ENCODE assay signal across 1 cellular context in the genomic region with DNA sequence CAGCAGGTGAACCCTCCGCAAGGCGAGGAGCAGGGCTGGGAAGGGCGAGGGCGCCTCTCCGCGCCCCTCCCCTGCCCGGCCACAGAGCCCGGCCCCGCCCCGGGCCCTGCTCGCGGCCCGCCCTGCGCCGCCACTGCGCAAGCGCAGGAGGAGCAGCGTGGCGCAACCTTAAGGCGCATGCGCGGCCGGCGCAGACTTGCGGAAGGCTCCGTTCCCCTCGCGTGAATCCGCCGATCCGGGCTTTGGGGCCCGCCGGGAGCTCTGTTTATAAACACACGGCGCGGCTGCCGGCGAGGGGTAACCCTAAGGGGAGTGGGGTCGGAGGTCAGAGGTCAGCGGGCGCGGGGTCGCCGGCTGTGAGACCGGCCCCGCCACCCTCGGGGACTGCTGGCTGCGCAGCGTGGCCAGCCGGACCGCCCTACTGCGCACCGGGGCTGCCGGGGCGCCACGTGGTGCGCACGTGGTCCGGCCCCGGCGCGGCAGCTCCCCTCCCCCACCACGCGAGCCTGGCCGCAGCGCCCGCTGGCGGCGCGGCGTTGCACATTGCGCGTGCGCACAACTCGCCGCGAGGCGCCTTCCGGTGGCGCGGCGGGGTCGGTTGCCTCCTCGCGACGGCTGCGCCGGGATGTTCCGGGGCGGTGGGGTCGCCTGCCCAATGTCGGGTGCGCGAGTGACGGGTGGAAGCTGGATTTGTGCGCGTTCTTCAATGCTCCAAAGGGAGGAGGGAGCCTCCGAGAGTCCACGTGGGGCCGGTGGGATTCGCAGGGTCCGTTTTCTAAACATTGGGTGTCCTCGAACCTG.
TF ChIP-seq lines count a peak whose summit lies in the region.

No MANE protein-coding gene starts in this region.

TF ChIP-seq in GM12878, 131 proteins besides CTCF, POLR2A, EP300 and RAD21 (continued from another document and continues in another):
- TF ChIP-seq, protein P1, sequence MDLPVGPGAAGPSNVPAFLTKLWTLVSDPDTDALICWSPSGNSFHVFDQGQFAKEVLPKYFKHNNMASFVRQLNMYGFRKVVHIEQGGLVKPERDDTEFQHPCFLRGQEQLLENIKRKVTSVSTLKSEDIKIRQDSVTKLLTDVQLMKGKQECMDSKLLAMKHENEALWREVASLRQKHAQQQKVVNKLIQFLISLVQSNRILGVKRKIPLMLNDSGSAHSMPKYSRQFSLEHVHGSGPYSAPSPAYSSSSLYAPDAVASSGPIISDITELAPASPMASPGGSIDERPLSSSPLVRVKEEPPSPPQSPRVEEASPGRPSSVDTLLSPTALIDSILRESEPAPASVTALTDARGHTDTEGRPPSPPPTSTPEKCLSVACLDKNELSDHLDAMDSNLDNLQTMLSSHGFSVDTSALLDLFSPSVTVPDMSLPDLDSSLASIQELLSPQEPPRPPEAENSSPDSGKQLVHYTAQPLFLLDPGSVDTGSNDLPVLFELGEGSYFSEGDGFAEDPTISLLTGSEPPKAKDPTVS (IDR thresholded peaks at IDR 0.05; ENCODE audit: low read depth, low read length), result peak; percentile 48; the same call in 1 of the 2 replicates
- TF ChIP-seq KLF5 (IDR thresholded peaks at IDR 0.05; ENCODE audit: partially characterized antibody) (peak; percentile 97), CEBPZ (IDR thresholded peaks at IDR 0.05; ENCODE audit: low read depth, low read length) (no peak), CREB1 (IDR thresholded peaks at IDR 0.05; ENCODE audit: low read depth) (peak; percentile 18; the same call in 1 of the 2 replicates), GATAD2B (conservative IDR thresholded peaks at IDR 0.05; ENCODE audit: low read depth) (peak; percentile 99), BCL3 (IDR thresholded peaks at IDR 0.05; ENCODE audit: borderline replicate concordance, insufficient read depth, low read depth, low read length, poor library complexity, severe bottlenecking) (peak; percentile 47), SIN3A (IDR thresholded peaks at IDR 0.05; ENCODE audit: low read depth, low read length) (peak; percentile 97), TARDBP (IDR thresholded peaks at IDR 0.05; ENCODE audit: borderline replicate concordance) (no peak; the same call in 1 of the 2 replicates), CHD1 (IDR thresholded peaks at IDR 0.05; ENCODE audit: low read depth, low read length) (no peak), HCFC1 (IDR thresholded peaks at IDR 0.05; ENCODE audit: low read length) (peak; percentile 55), HDAC2 (IDR thresholded peaks at IDR 0.05) (no peak; the same call in 1 of the 2 replicates), BACH1 (IDR thresholded peaks at IDR 0.05; ENCODE audit: borderline replicate concordance) (peak; percentile 69; the same call in 1 of the 2 replicates), EGR1 (IDR thresholded peaks at IDR 0.05; ENCODE audit: borderline replicate concordance in 1 of 2, low read depth in 2 of 2, low read length in 2 of 2) (peak; percentile 37 to 41; a peak in 2 of 3 replicates), NR2C1 (IDR thresholded peaks at IDR 0.05) (peak; percentile 99), POLR2AphosphoS5 (IDR thresholded peaks at IDR 0.05; ENCODE audit: low read length) (peak; percentile 94), HDAC6 (IDR thresholded peaks at IDR 0.05; ENCODE audit: unreplicated experiment) (no peak), DPF2 (IDR thresholded peaks at IDR 0.05) (peak; percentile 96), RELA (IDR thresholded peaks at IDR 0.05; ENCODE audit: borderline replicate concordance, partially characterized antibody) (peak; percentile 93), RB1 (IDR thresholded peaks at IDR 0.05; ENCODE audit: borderline replicate concordance) (0 out of 2 replicates have a peak, but pooled peaks have one; percentile 88), PAX5 (IDR thresholded peaks at IDR 0.05; ENCODE audit: borderline replicate concordance, low read depth, low read length) (peak; percentile 45; the same call in 1 of the 2 replicates), ZNF217 (IDR thresholded peaks at IDR 0.05) (peak; percentile 68; the same call in 1 of the 2 replicates), SMARCA5 (IDR thresholded peaks at IDR 0.05) (peak; percentile 87), MYC (IDR thresholded peaks at IDR 0.05; ENCODE audit: insufficient read depth, insufficient read length, insufficient replicate concordance, low read length, severe bottlenecking) (peak; percentile 100), IKZF1 (conservative IDR thresholded peaks at IDR 0.05) (peak; percentile 100), YBX1 (IDR thresholded peaks at IDR 0.05) (no peak), ZNF384 (IDR thresholded peaks at IDR 0.05; ENCODE audit: borderline replicate concordance, low read depth, low read length) (no peak), TCF12 (IDR thresholded peaks at IDR 0.05; ENCODE audit: low read depth, low read length) (peak; percentile 60; the same call in 1 of the 2 replicates), ZNF24 (IDR thresholded peaks at IDR 0.05) (peak; percentile 39; the same call in 1 of the 2 replicates), LARP7 (IDR thresholded peaks at IDR 0.05) (peak; percentile 98), NR2C2 (IDR thresholded peaks at IDR 0.05; ENCODE audit: borderline replicate concordance, control insufficient read depth, insufficient read length, low read depth) (peak; percentile 82), PML (IDR thresholded peaks at IDR 0.05; ENCODE audit: low read length) (peak; percentile 86), STAT1 (conservative IDR thresholded peaks at IDR 0.05) (peak; percentile 98), POLR2AphosphoS2 (IDR thresholded peaks at IDR 0.05; ENCODE audit: low read depth, low read length) (peak; percentile 76; the same call in 1 of the 2 replicates), CBFB (IDR thresholded peaks at IDR 0.05; ENCODE audit: low read depth) (no peak), BHLHE40 (IDR thresholded peaks at IDR 0.05; ENCODE audit: borderline replicate concordance in 1 of 2, low read depth in 2 of 2, low read length in 1 of 2) (peak; percentile 85 to 97), BRCA1 (IDR thresholded peaks at IDR 0.05; ENCODE audit: low read depth, low read length) (no peak), ASH2L (IDR thresholded peaks at IDR 0.05; ENCODE audit: borderline replicate concordance, low read depth) (peak; percentile 35; the same call in 1 of the 2 replicates), FOS (IDR thresholded peaks at IDR 0.05; ENCODE audit: borderline replicate concordance, extremely low read depth, insufficient read length) (peak; percentile 49), TCF3 (IDR thresholded peaks at IDR 0.05; ENCODE audit: borderline replicate concordance, insufficient read depth, low read depth, low read length) (peak; percentile 77)
- TF ChIP-seq, protein P2, sequence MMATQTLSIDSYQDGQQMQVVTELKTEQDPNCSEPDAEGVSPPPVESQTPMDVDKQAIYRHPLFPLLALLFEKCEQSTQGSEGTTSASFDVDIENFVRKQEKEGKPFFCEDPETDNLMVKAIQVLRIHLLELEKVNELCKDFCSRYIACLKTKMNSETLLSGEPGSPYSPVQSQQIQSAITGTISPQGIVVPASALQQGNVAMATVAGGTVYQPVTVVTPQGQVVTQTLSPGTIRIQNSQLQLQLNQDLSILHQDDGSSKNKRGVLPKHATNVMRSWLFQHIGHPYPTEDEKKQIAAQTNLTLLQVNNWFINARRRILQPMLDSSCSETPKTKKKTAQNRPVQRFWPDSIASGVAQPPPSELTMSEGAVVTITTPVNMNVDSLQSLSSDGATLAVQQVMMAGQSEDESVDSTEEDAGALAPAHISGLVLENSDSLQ (IDR thresholded peaks at IDR 0.05), result no peak
- TF ChIP-seq, protein P3, sequence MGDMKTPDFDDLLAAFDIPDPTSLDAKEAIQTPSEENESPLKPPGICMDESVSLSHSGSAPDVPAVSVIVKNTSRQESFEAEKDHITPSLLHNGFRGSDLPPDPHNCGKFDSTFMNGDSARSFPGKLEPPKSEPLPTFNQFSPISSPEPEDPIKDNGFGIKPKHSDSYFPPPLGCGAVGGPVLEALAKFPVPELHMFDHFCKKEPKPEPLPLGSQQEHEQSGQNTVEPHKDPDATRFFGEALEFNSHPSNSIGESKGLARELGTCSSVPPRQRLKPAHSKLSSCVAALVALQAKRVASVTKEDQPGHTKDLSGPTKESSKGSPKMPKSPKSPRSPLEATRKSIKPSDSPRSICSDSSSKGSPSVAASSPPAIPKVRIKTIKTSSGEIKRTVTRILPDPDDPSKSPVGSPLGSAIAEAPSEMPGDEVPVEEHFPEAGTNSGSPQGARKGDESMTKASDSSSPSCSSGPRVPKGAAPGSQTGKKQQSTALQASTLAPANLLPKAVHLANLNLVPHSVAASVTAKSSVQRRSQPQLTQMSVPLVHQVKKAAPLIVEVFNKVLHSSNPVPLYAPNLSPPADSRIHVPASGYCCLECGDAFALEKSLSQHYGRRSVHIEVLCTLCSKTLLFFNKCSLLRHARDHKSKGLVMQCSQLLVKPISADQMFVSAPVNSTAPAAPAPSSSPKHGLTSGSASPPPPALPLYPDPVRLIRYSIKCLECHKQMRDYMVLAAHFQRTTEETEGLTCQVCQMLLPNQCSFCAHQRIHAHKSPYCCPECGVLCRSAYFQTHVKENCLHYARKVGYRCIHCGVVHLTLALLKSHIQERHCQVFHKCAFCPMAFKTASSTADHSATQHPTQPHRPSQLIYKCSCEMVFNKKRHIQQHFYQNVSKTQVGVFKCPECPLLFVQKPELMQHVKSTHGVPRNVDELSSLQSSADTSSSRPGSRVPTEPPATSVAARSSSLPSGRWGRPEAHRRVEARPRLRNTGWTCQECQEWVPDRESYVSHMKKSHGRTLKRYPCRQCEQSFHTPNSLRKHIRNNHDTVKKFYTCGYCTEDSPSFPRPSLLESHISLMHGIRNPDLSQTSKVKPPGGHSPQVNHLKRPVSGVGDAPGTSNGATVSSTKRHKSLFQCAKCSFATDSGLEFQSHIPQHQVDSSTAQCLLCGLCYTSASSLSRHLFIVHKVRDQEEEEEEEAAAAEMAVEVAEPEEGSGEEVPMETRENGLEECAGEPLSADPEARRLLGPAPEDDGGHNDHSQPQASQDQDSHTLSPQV (IDR thresholded peaks at IDR 0.05), result peak; percentile 89; the same call in 1 of the 2 replicates
- TF ChIP-seq, protein P4, sequence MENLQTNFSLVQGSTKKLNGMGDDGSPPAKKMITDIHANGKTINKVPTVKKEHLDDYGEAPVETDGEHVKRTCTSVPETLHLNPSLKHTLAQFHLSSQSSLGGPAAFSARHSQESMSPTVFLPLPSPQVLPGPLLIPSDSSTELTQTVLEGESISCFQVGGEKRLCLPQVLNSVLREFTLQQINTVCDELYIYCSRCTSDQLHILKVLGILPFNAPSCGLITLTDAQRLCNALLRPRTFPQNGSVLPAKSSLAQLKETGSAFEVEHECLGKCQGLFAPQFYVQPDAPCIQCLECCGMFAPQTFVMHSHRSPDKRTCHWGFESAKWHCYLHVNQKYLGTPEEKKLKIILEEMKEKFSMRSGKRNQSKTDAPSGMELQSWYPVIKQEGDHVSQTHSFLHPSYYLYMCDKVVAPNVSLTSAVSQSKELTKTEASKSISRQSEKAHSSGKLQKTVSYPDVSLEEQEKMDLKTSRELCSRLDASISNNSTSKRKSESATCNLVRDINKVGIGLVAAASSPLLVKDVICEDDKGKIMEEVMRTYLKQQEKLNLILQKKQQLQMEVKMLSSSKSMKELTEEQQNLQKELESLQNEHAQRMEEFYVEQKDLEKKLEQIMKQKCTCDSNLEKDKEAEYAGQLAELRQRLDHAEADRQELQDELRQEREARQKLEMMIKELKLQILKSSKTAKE (IDR thresholded peaks at IDR 0.05; ENCODE audit: low read depth, poor library complexity, severe bottlenecking), result no peak
- TF ChIP-seq, protein P5, sequence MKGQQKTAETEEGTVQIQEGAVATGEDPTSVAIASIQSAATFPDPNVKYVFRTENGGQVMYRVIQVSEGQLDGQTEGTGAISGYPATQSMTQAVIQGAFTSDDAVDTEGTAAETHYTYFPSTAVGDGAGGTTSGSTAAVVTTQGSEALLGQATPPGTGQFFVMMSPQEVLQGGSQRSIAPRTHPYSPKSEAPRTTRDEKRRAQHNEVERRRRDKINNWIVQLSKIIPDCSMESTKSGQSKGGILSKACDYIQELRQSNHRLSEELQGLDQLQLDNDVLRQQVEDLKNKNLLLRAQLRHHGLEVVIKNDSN (IDR thresholded peaks at IDR 0.05; ENCODE audit: borderline replicate concordance, extremely low read length, insufficient read depth, low read depth, low read length), result peak; percentile 98
- TF ChIP-seq, protein P6, sequence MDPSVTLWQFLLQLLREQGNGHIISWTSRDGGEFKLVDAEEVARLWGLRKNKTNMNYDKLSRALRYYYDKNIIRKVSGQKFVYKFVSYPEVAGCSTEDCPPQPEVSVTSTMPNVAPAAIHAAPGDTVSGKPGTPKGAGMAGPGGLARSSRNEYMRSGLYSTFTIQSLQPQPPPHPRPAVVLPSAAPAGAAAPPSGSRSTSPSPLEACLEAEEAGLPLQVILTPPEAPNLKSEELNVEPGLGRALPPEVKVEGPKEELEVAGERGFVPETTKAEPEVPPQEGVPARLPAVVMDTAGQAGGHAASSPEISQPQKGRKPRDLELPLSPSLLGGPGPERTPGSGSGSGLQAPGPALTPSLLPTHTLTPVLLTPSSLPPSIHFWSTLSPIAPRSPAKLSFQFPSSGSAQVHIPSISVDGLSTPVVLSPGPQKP (IDR thresholded peaks at IDR 0.05; ENCODE audit: low read depth, low read length), result no peak
- TF ChIP-seq, protein P7, sequence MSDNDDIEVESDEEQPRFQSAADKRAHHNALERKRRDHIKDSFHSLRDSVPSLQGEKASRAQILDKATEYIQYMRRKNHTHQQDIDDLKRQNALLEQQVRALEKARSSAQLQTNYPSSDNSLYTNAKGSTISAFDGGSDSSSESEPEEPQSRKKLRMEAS (IDR thresholded peaks at IDR 0.05; ENCODE audit: low read depth, low read length), result peak; percentile 100
